Comparison of ENCODE assay signal across 1 cellular context in the genomic region with DNA sequence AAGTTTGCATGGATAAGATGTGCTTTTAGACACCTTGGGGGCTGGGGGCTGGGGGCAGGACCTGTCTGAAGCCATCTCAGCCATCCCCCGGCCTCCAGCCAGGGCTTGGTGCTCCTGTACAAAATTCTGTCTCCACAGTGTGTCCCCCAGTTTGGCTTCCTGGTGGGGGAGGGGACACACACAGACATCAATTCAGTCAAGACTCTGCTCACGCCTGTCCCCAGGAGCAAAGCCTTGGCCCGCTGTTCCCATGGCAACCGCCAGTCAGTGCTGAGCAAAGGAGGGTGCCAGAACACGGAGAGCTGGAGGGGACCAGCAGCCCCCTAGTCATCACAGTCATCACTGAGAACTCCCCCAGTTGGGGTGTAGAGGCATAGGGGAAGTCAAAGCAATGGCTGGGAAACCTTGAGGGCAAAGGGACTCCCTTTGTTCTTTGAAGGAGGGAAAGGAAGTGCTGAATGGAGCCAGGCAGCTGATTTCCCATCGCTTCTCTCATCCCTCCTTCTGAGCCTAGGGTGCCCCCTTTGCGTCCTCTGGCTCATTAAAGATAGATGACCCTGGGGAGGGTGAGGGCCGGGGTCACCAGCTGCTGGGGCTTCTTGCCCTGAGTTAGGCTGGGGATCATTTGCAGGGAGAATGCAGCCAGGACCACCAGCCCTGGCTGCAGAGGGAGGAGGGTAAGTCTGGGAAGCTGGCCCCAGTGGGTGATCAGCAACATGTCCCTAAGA.
TF ChIP-seq lines count a peak whose summit lies in the region.

No MANE protein-coding gene starts in this region.

TF ChIP-seq in IMR-90, 13 proteins besides CTCF, POLR2A, EP300 and RAD21 (continued from another document):
- TF ChIP-seq RCOR1 (IDR thresholded peaks at IDR 0.05; ENCODE audit: insufficient replicate concordance, low read length) = no peak
- TF ChIP-seq, protein P1, sequence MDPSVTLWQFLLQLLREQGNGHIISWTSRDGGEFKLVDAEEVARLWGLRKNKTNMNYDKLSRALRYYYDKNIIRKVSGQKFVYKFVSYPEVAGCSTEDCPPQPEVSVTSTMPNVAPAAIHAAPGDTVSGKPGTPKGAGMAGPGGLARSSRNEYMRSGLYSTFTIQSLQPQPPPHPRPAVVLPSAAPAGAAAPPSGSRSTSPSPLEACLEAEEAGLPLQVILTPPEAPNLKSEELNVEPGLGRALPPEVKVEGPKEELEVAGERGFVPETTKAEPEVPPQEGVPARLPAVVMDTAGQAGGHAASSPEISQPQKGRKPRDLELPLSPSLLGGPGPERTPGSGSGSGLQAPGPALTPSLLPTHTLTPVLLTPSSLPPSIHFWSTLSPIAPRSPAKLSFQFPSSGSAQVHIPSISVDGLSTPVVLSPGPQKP (IDR thresholded peaks at IDR 0.05; ENCODE audit: borderline replicate concordance, low read depth, low read length) = no peak
- no peak for TF ChIP-seq FOS (IDR thresholded peaks at IDR 0.05; ENCODE audit: low read depth, low read length)
- no peak for TF ChIP-seq NFE2L2 (IDR thresholded peaks at IDR 0.05; ENCODE audit: low read depth, low read length)
- no peak for TF ChIP-seq CHD1 (IDR thresholded peaks at IDR 0.05; ENCODE audit: low read depth, low read length)
- TF ChIP-seq MAFK (IDR thresholded peaks at IDR 0.05; ENCODE audit: low read depth, low read length) = no peak
- TF ChIP-seq, protein P2, sequence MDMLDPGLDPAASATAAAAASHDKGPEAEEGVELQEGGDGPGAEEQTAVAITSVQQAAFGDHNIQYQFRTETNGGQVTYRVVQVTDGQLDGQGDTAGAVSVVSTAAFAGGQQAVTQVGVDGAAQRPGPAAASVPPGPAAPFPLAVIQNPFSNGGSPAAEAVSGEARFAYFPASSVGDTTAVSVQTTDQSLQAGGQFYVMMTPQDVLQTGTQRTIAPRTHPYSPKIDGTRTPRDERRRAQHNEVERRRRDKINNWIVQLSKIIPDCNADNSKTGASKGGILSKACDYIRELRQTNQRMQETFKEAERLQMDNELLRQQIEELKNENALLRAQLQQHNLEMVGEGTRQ (IDR thresholded peaks at IDR 0.05; ENCODE audit: low read depth, low read length) = no peak
- no peak for TF ChIP-seq SMC3 (IDR thresholded peaks at IDR 0.05; ENCODE audit: low read depth, low read length)
TF ChIP-seq in IMR-90: peak in this region for 0.
